In the genomic region with DNA sequence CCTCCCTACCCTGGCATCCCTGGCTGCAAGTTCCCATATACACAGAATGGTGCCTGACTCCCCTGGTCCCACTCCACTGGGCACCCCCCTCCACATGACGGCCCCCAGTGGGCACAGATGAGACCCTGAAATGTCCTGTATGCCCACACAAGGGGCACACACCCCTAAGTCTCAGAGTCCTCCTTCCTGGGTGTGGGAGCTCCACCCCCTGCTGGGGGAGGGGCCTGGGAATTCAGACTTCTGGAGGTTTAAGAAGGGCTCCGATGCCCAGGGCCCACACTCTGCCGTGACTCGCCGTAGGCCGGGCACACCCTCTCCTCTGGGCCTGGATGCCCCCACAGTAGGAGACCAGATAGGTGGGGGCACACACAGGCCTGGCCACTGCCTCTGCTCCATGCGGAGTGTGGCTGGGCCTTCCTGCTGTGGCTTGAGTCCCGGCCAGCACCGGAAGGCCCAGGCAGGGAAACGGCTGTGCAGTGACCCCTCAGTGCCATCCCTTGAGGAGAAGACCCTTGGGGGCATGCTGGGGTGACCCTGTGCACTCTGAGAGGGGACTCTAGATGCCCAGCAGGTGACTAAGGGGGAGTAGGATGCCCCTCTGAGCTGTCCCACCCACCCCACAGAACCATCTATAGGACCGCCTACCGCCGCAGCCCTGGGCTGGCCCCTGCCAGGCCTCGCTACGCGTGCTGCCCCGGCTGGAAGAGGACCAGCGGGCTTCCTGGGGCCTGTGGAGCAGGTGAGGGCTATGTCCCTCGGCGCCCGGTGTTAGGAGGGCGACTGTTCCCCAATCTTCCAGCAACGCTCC, we compare ENCODE assay signal across 13 cellular contexts. TPM values are rescaled to one million over a fixed set of nuclear protein-coding genes. Genes with fewer than 3 reads are reported as not detected.
DNase-seq lines count a peak whose midpoint lies in the region; ATAC-seq, FAIRE-seq and TF ChIP-seq lines count a peak whose summit lies in the region.
"Had no signal": no experiment of that assay in that cellular context is flagged by ENCODE, and none has a peak within 500 bp of the region (broad histone marks: within the 10 kb centered on the region; RNA-seq: fewer than 3 reads in every experiment).

No MANE protein-coding gene starts in this region.

- H3K27ac ChIP-seq in BLaER1 treated with 17β-estradiol and CSF1 and Interleukin-3, amounts not matched to agents 10 nM and 100 nM: no peak overlapping the region; a peak in 1 of 22 replicates
- H3K27ac ChIP-seq in GM12878 (ENCODE audit: control insufficient read depth, insufficient read depth) (no peak overlapping the region), uterus (peak overlapping the region in 1 of 2 donors; percentile 49)

- ATAC-seq in GM12878 (peak; percentile 9; the same call in 1 of the 3 replicates), GM19455 (IDR thresholded peaks at IDR 0.05; ENCODE audit: unreplicated experiment) (no peak)

- RAD21 ChIA-PET in GM12878 (lab: Charles Lee; ENCODE audit: unreplicated experiment): no interaction called here

- H3K4me3 Mint-ChIP-seq in nephron progenitor cell (peak overlapping the region; percentile 20), chondrocyte (ENCODE audit: unreplicated experiment) (no peak overlapping the region)

- FAIRE-seq in GM12878 (lab: Jason Lieb, UNC): no peak

- H3K36me3 Mint-ChIP-seq in nephron progenitor cell (ENCODE audit: low read depth) (no peaks in the 10 kb centered on the region), chondrocyte (ENCODE audit: low read depth) (no peaks in the 10 kb centered on the region)
- H3K36me3 Mint-ChIP-seq: IgD-negative memory B cell had no signal

- WGBS in GM12878 (ENCODE audit: insufficient coverage, insufficient replicate concordance, low lambda C conversion rate, missing lambda C conversion rate): 45% methylated on average over 23 of the region's 23 CpGs

- TF ChIP-seq CTCF in GM12878 (IDR thresholded peaks at IDR 0.05 in 2 of 3, conservative IDR thresholded peaks at IDR 0.05 in 1 of 3; ENCODE audit: control insufficient read depth in 2 of 3, extremely low read depth in 1 of 3, insufficient read depth in 1 of 3, low read depth in 3 of 3, low read length in 3 of 3) (no peak), nephron progenitor cell (IDR thresholded peaks at IDR 0.05) (no peak), GM10248 (IDR thresholded peaks at IDR 0.05; ENCODE audit: control extremely low read depth, extremely low read depth, low read depth, missing control alignments) (no peak), uterus (IDR thresholded peaks at IDR 0.05) (no peak), chondrocyte (IDR thresholded peaks at IDR 0.05) (no peak)

- H3K27ac Mint-ChIP-seq in nephron progenitor cell (no peak overlapping the region), chondrocyte (ENCODE audit: unreplicated experiment) (no peak overlapping the region)
- H3K27ac Mint-ChIP-seq: IgD-negative memory B cell had no signal

- POLR2A ChIA-PET in GM12878 (lab: Charles Lee): no interaction called here
- POLR2A ChIA-PET in GM10248 (lab: Yijun Ruan, JAX): no interaction called here

- DNase-seq in GM12878 (ENCODE audit: low read depth, low spot score): no peak
- DNase-seq in nephron progenitor cell: no peak
- DNase-seq in GM10248 (ENCODE audit: extremely low spot score): no peak
- no peak for DNase-seq in uterus
- DNase-seq in chondrocyte (ENCODE audit: low spot score): no peak
- DNase-seq: activated CD4-positive, CD25-positive, alpha-beta regulatory T cell treated with anti-CD3 and anti-CD28 coated beads, Interleukin-2, amount 50 U/mL, for 72 hours; activated gamma-delta T cell; foreskin melanocyte; NCI-H2081 treated with DMSO at 0.1 percent for 48 hours had no signal

- H3K4me1 ChIP-seq in BLaER1 treated with 17β-estradiol and CSF1 and Interleukin-3, amounts not matched to agents 10 nM and 100 nM: peaks cover 53 to 95% (median 93%) of the 10 kb centered on the region in 10 experiments
- no peaks in the 10 kb centered on the region for H3K4me1 ChIP-seq in GM12878 (ENCODE audit: control insufficient read depth, insufficient read depth, low read length)
- H3K4me1 ChIP-seq in uterus: peaks cover 0 to 18% of the 10 kb centered on the region in 2 donors

- peaks cover 9 to 21% (median 14%) of the 10 kb centered on the region in 11 experiments; a peak in 20 of 22 replicates for H3K36me3 ChIP-seq in BLaER1 treated with 17β-estradiol and CSF1 and Interleukin-3, amounts not matched to agents 10 nM and 100 nM
- H3K36me3 ChIP-seq in GM12878 (ENCODE audit: control insufficient read depth in 2 of 2, insufficient read depth in 2 of 2, low read length in 1 of 2): no peaks in the 10 kb centered on the region; a peak in 1 of 4 replicates
- no peaks in the 10 kb centered on the region for H3K36me3 ChIP-seq in uterus

- SMC1A ChIA-PET in GM12878 (lab: Charles Lee; ENCODE audit: uncharacterized antibody, unreplicated experiment): no interaction called here

- peak overlapping the region in 4 of 11 experiments; percentile 5 to 44 (median 27); a peak in 3 of 22 replicates for H3K9ac ChIP-seq in BLaER1 treated with 17β-estradiol and CSF1 and Interleukin-3, amounts not matched to agents 10 nM and 100 nM
- no peak overlapping the region for H3K9ac ChIP-seq in GM12878 (ENCODE audit: control insufficient read depth, insufficient read depth, low read length)

- H3K27me3 ChIP-seq in BLaER1 treated with 17β-estradiol and CSF1 and Interleukin-3, amounts not matched to agents 10 nM and 100 nM: peaks cover 20 to 39% (median 31%) of the 10 kb centered on the region in 11 experiments; a peak in 20 of 22 replicates
- H3K27me3 ChIP-seq in GM12878 (replicated peaks in 1 of 2; ENCODE audit: control insufficient read depth in 2 of 2, insufficient read depth in 2 of 2, low read length in 1 of 2) (peaks cover 2 to 4% of the 10 kb centered on the region in 2 experiments; a peak in 3 of 4 replicates), uterus (peaks cover 0 to 18% of the 10 kb centered on the region in 2 donors)

- H3K4me1 Mint-ChIP-seq in nephron progenitor cell: peaks cover 34% of the 10 kb centered on the region
- H3K4me1 Mint-ChIP-seq in chondrocyte (ENCODE audit: low read depth): peaks cover 7% of the 10 kb centered on the region

- intact Hi-C loops in GM12878 (cut with micrococcal nuclease; ENCODE audit: unreplicated experiment): no loop called here
- intact Hi-C loops in uterus (cut with DNase I; ENCODE audit: low total_unique reads): no loop called here

- H4K20me1 ChIP-seq in BLaER1 treated with 17β-estradiol and CSF1 and Interleukin-3, amounts not matched to agents 10 nM and 100 nM: peaks cover 30 to 91% (median 64%) of the 10 kb centered on the region in 11 experiments; a peak in 21 of 22 replicates
- no peaks in the 10 kb centered on the region for H4K20me1 ChIP-seq in GM12878 (ENCODE audit: control insufficient read depth, insufficient read depth)

- TF ChIP-seq POLR2A in GM12878 (IDR thresholded peaks at IDR 0.05; ENCODE audit: low read depth, low read length): no peak
- no peak for TF ChIP-seq POLR2A in uterus (IDR thresholded peaks at IDR 0.05)

- H3K4me2 ChIP-seq in BLaER1 treated with 17β-estradiol and CSF1 and Interleukin-3, amounts not matched to agents 10 nM and 100 nM: peak overlapping the region; percentile 3 to 100 (median 98); a peak in 19 of 22 replicates
- H3K4me2 ChIP-seq in GM12878 (ENCODE audit: control insufficient read depth, insufficient read depth): no peak overlapping the region

- in situ Hi-C loops in GM12878 (cut with MboI): no loop called here

- H3K9me3 ChIP-seq in BLaER1 treated with 17β-estradiol and CSF1 and Interleukin-3, amounts not matched to agents 10 nM and 100 nM (replicated peaks in 1 of 11): no peaks in the 10 kb centered on the region
- no peaks in the 10 kb centered on the region for H3K9me3 ChIP-seq in GM12878 (replicated peaks; ENCODE audit: control insufficient read depth, insufficient read depth, low read length)
- H3K9me3 ChIP-seq in uterus: no peaks in the 10 kb centered on the region

- H2AFZ ChIP-seq in GM12878 (ENCODE audit: control insufficient read depth, low read depth, low read length): no peak overlapping the region

- H3K27me3 Mint-ChIP-seq in nephron progenitor cell (ENCODE audit: low read depth, poor library complexity) (no peaks in the 10 kb centered on the region), chondrocyte (ENCODE audit: low read depth) (no peaks in the 10 kb centered on the region)

- no peak for TF ChIP-seq RAD21 in Ishikawa (IDR thresholded peaks at IDR 0.05; ENCODE audit: low read depth)
- TF ChIP-seq RAD21 in GM12878 (IDR thresholded peaks at IDR 0.05; ENCODE audit: insufficient read depth, low read depth, low read length): no peak

- H3K4me3 ChIP-seq in BLaER1 treated with 17β-estradiol and CSF1 and Interleukin-3, amounts not matched to agents 10 nM and 100 nM: no peak overlapping the region
- no peak overlapping the region for H3K4me3 ChIP-seq in GM12878
- peak overlapping the region in 1 of 2 donors; percentile 24 for H3K4me3 ChIP-seq in uterus

- CTCF ChIA-PET in GM12878 (lab: Yijun Ruan, JAX): interaction anchor here (0.6 kb wide), 1 partner anchor 34 kb away, joined by 3 read pairs; no protein-coding TSS in a partner anchor
- CTCF ChIA-PET in GM10248 (lab: Yijun Ruan, JAX): interaction anchor here (0.9 kb wide), 1 partner anchor 28 kb away, joined by 3 read pairs; no protein-coding TSS in a partner anchor

- peak; percentile 60; the same call in 1 of the 2 replicates for TF ChIP-seq EP300 in Ishikawa (IDR thresholded peaks at IDR 0.05; ENCODE audit: borderline replicate concordance)
- TF ChIP-seq EP300 in GM12878 (IDR thresholded peaks at IDR 0.05; ENCODE audit: borderline replicate concordance in 1 of 2, control insufficient read depth in 1 of 2, low read depth in 2 of 2, low read length in 2 of 2): no peak

- H3K79me2 ChIP-seq in GM12878 (ENCODE audit: control insufficient read depth, insufficient read depth, low read length): no peaks in the 10 kb centered on the region

- no TSS peak for BruUV-seq in GM12878 (replicated peaks; lab: Mats Ljungman, UMichigan)

- H3K9me3 Mint-ChIP-seq in nephron progenitor cell (no peaks in the 10 kb centered on the region), chondrocyte (ENCODE audit: low read depth) (no peaks in the 10 kb centered on the region)
- H3K9me3 Mint-ChIP-seq: IgD-negative memory B cell had no signal

RNA-seq across cellular contexts. Expression of gene EGFL7, which starts 6.5 kb away (rescaled TPM):
- not detected in 2 replicates for total RNA-seq in GM12878 (2013; cell fraction: nucleolus; rRNA removed)
- total RNA-seq in GM12878 (2014; rRNA removed) (0.06 and 0.16 TPM in 2 replicates), GM12878 (2014; rRNA removed; fragmentation: Illumina TruSeq; extraction: Trizol) (not detected in 2 replicates), GM12878 (2021) (0.46 and 0.64 TPM in 2 replicates), uterus (1,000 to 10,000 TPM in 1 of 4 donors, 100 to 1,000 TPM in 3; 119 to 1,791 (median 307) TPM), chondrocyte (5.4 to 7.8 TPM (median 7.0 TPM) in 3 replicates)
- polyA plus RNA-seq in GM12878 (2011; ENCODE audit: low read depth): not detected
- polyA plus RNA-seq in GM12878 (2011; rRNA removed) (0.06 and 0.11 TPM in 2 replicates), GM12878 (2014; fragmentation: Illumina TruSeq; extraction: Trizol) (not detected in 2 replicates), GM12878 (2014; fragmentation: Nextera tagmentation; extraction: Ambion mirVana) (not detected), GM12878 (2014; rRNA removed) (0.27 TPM in 1 of 2 replicates, not detected in the other), GM12878 (2016; fragmentation: Nextera tagmentation; extraction: Ambion mirVana) (under 1 TPM in 1 of 2 experiments, not detected in 1; 0.19 TPM)
- 0.20 and 0.30 TPM in 2 replicates for polyA plus RNA-seq in GM12878 (2011; cell fraction: cytosol; rRNA removed)
- 0.41 and 0.51 TPM in 2 replicates for polyA plus RNA-seq in GM12878 (2011; cell fraction: nucleus; rRNA removed)
- 0.16 and 0.39 TPM in 2 replicates for polyA plus RNA-seq in GM12878 (2012)
- 0.36 TPM in 1 of 2 replicates, not detected in the other for polyA minus RNA-seq in GM12878 (2011; rRNA and poly(A)+ RNA removed)
- polyA minus RNA-seq in GM12878 (2011; cell fraction: cytosol; rRNA and poly(A)+ RNA removed): 0.94 and 1.2 TPM in 2 replicates
- 0.96 TPM in 1 of 2 replicates, not detected in the other for polyA minus RNA-seq in GM12878 (2011; cell fraction: nucleus; rRNA and poly(A)+ RNA removed)
- polyA plus RNA-seq: IgD-negative memory B cell had no signal

RNA-seq across cellular contexts. Expression of gene AGPAT2, which starts 18.1 kb away (rescaled TPM):
- 16.2 and 18.7 TPM in 2 replicates for total RNA-seq in GM12878 (2013; cell fraction: nucleolus; rRNA removed)
- 16.2 and 18.9 TPM in 2 replicates for total RNA-seq in GM12878 (2014; rRNA removed)
- total RNA-seq in GM12878 (2014; rRNA removed; fragmentation: Illumina TruSeq; extraction: Trizol): 6.8 and 7.1 TPM in 2 replicates
- 22.5 TPM in 2 replicates for total RNA-seq in GM12878 (2021)
- polyA plus RNA-seq in GM12878 (2011; ENCODE audit: low read depth): 3.2 TPM
- 6.5 and 17.5 TPM in 2 replicates for polyA plus RNA-seq in GM12878 (2011; rRNA removed)
- polyA plus RNA-seq in GM12878 (2011; cell fraction: cytosol; rRNA removed): 26.4 and 33.7 TPM in 2 replicates
- polyA plus RNA-seq in GM12878 (2011; cell fraction: nucleus; rRNA removed): 27.6 and 27.8 TPM in 2 replicates
- polyA plus RNA-seq in GM12878 (2012): 13.6 and 14.9 TPM in 2 replicates
- polyA plus RNA-seq in GM12878 (2014; fragmentation: Illumina TruSeq; extraction: Trizol): 0.92 and 6.0 TPM in 2 replicates
- under 1 TPM; 0.10 to 0.47 TPM for polyA plus RNA-seq in GM12878 (2014; fragmentation: Nextera tagmentation; extraction: Ambion mirVana)
- 25.4 and 28.5 TPM in 2 replicates for polyA plus RNA-seq in GM12878 (2014; rRNA removed)
- polyA plus RNA-seq in GM12878 (2016; fragmentation: Nextera tagmentation; extraction: Ambion mirVana): 10 to 100 TPM; 19.5 to 23.7 TPM
- polyA minus RNA-seq in GM12878 (2011; rRNA and poly(A)+ RNA removed): 11.4 and 17.3 TPM in 2 replicates
- polyA minus RNA-seq in GM12878 (2011; cell fraction: cytosol; rRNA and poly(A)+ RNA removed): 7.8 and 9.6 TPM in 2 replicates
- polyA minus RNA-seq in GM12878 (2011; cell fraction: nucleus; rRNA and poly(A)+ RNA removed): 7.3 and 8.8 TPM in 2 replicates
- total RNA-seq in uterus: 10 to 100 TPM; 22.7 to 45.1 (median 38.6) TPM
- total RNA-seq in chondrocyte: 23.4 to 39.8 TPM (median 39.1 TPM) in 3 replicates

RNA-seq across cellular contexts. Expression of gene DIPK1B, which starts 43.2 kb away (rescaled TPM):
- 0.32 and 0.58 TPM in 2 replicates for total RNA-seq in GM12878 (2013; cell fraction: nucleolus; rRNA removed)
- total RNA-seq in GM12878 (2014; rRNA removed) (0.11 and 0.28 TPM in 2 replicates), GM12878 (2014; rRNA removed; fragmentation: Illumina TruSeq; extraction: Trizol) (0.09 TPM in 2 replicates), GM12878 (2021) (0.21 and 0.32 TPM in 2 replicates), uterus (10 to 100 TPM in 3 of 4 donors, 1 to 10 TPM in 1; 3.2 to 26.3 (median 21.0) TPM), chondrocyte (8.2 to 9.2 TPM (median 8.5 TPM) in 3 replicates)
- 0.37 TPM for polyA plus RNA-seq in GM12878 (2011; ENCODE audit: low read depth)
- polyA plus RNA-seq in GM12878 (2011; rRNA removed) (0.06 and 0.12 TPM in 2 replicates), GM12878 (2014; fragmentation: Illumina TruSeq; extraction: Trizol) (not detected in 2 replicates), GM12878 (2014; fragmentation: Nextera tagmentation; extraction: Ambion mirVana) (not detected), GM12878 (2014; rRNA removed) (0.16 and 0.20 TPM in 2 replicates), GM12878 (2016; fragmentation: Nextera tagmentation; extraction: Ambion mirVana) (under 1 TPM; 0.08 to 0.13 TPM)
- 0.15 and 0.30 TPM in 2 replicates for polyA plus RNA-seq in GM12878 (2011; cell fraction: cytosol; rRNA removed)
- 1.1 and 1.4 TPM in 2 replicates for polyA plus RNA-seq in GM12878 (2011; cell fraction: nucleus; rRNA removed)
- polyA plus RNA-seq in GM12878 (2012): 0.85 and 1.1 TPM in 2 replicates
- polyA minus RNA-seq in GM12878 (2011; rRNA and poly(A)+ RNA removed): 0.15 and 0.22 TPM in 2 replicates
- not detected in 2 replicates for polyA minus RNA-seq in GM12878 (2011; cell fraction: cytosol; rRNA and poly(A)+ RNA removed)
- 0.12 and 0.19 TPM in 2 replicates for polyA minus RNA-seq in GM12878 (2011; cell fraction: nucleus; rRNA and poly(A)+ RNA removed)

Comparison
In these comparisons a context has a peak if more than half of its experiments do, and no peak if none do; other contexts are left out.
1. RNA of gene EGFL7, which starts 6.5 kb away (total RNA-seq): 119 to 1,791 TPM in uterus; 5.4 to 7.8 TPM in chondrocyte and 0.06 to 0.64 TPM in GM12878; every median in the first group is over 10 times any median in the second.